In genomic region chr6:151380848-151381205, GRCh38 we compare ENCODE assay signal across 11 cellular contexts. TPM values are rescaled to one million over a fixed set of nuclear protein-coding genes. Genes with fewer than 3 reads are reported as not detected.
DNase-seq lines count a peak whose midpoint lies in the region; ATAC-seq and TF ChIP-seq lines count a peak whose summit lies in the region.
"Had no signal": no experiment of that assay in that cellular context is flagged by ENCODE, and none has a peak within 500 bp of the region (broad histone marks: within the 10 kb centered on the region; RNA-seq: fewer than 3 reads in every experiment).

No MANE protein-coding gene starts in this region.

- no peak for TF ChIP-seq EP300 in gastroesophageal sphincter (IDR thresholded peaks at IDR 0.05)

- no peaks in the 10 kb centered on the region for H3K27me3 Mint-ChIP-seq in activated naive CD8-positive, alpha-beta T cell treated with anti-CD3 and anti-CD28 coated beads, Interleukin-2, amount 10 ng/mL, durations not matched to agents 7 days and 5 days
- H3K27me3 Mint-ChIP-seq in neural crest cell (ENCODE audit: low read depth), result no peaks in the 10 kb centered on the region

- H3K36me3 ChIP-seq in gastroesophageal sphincter, result peaks cover 0 to 6% of the 10 kb centered on the region in 2 donors
- H3K36me3 ChIP-seq: colonic mucosa had no signal

- peaks cover 57% of the 10 kb centered on the region for H3K4me1 Mint-ChIP-seq in activated naive CD8-positive, alpha-beta T cell treated with anti-CD3 and anti-CD28 coated beads, Interleukin-2, amount 10 ng/mL, durations not matched to agents 7 days and 5 days
- H3K4me1 Mint-ChIP-seq in neural crest cell, result peaks cover 43% of the 10 kb centered on the region

- no peaks in the 10 kb centered on the region for H3K27me3 ChIP-seq in gastroesophageal sphincter
- H3K27me3 ChIP-seq: colonic mucosa had no signal

- peak overlapping the region; percentile 39; the same call in 1 of the 2 replicates for H3K4me3 ChIP-seq in GM08714 (ENCODE audit: low read length)
- H3K4me3 ChIP-seq in gastroesophageal sphincter, result no peak overlapping the region
- H3K4me3 ChIP-seq: colonic mucosa had no signal

- ATAC-seq in HG02870 (IDR thresholded peaks at IDR 0.05; ENCODE audit: unreplicated experiment) (peak; percentile 7), gastroesophageal sphincter (no peak)
- peak; percentile 37 for ATAC-seq in activated naive CD8-positive, alpha-beta T cell treated with anti-CD3 and anti-CD28 coated beads, Interleukin-2, amount 10 ng/mL, durations not matched to agents 7 days and 5 days (ENCODE audit: low read depth)

- H3K4me3 Mint-ChIP-seq in activated naive CD8-positive, alpha-beta T cell treated with anti-CD3 and anti-CD28 coated beads, Interleukin-2, amount 10 ng/mL, durations not matched to agents 7 days and 5 days, result peak overlapping the region; percentile 88
- no peak overlapping the region for H3K4me3 Mint-ChIP-seq in neural crest cell

- peak overlapping the region in 1 of 4 donors; percentile 25 for H3K27ac ChIP-seq in gastroesophageal sphincter

- H3K9me3 Mint-ChIP-seq in activated naive CD8-positive, alpha-beta T cell treated with anti-CD3 and anti-CD28 coated beads, Interleukin-2, amount 10 ng/mL, durations not matched to agents 7 days and 5 days, result no peaks in the 10 kb centered on the region
- no peaks in the 10 kb centered on the region for H3K9me3 Mint-ChIP-seq in neural crest cell

- TF ChIP-seq CTCF in neural crest cell (conservative IDR thresholded peaks at IDR 0.05) (no peak), gastroesophageal sphincter (IDR thresholded peaks at IDR 0.05) (no peak)

- peaks cover 0 to 26% (median 0%) of the 10 kb centered on the region in 3 donors for H3K4me1 ChIP-seq in gastroesophageal sphincter
- H3K4me1 ChIP-seq: colonic mucosa had no signal

- POLR2A ChIA-PET in activated naive CD8-positive, alpha-beta T cell treated with anti-CD3 and anti-CD28 coated beads, Interleukin-2, amount 10 ng/mL, durations not matched to agents 7 days and 5 days (lab: Charles Lee), result interaction anchor here (11.9 kb wide), 1 partner anchor 9 kb away, joined by 147 read pairs; the partner anchor contains the start of gene ZBTB2

- 100% methylated on average over 1 of the region's 1 CpG for WGBS in gastroesophageal sphincter (ENCODE audit: low coverage in 1 of 2), 2 donors

- H3K9me3 ChIP-seq in gastroesophageal sphincter, result no peaks in the 10 kb centered on the region
- H3K9me3 ChIP-seq: colonic mucosa had no signal

- no peak for TF ChIP-seq POLR2A in gastroesophageal sphincter (IDR thresholded peaks at IDR 0.05)

- H3K27ac Mint-ChIP-seq in activated naive CD8-positive, alpha-beta T cell treated with anti-CD3 and anti-CD28 coated beads, Interleukin-2, amount 10 ng/mL, durations not matched to agents 7 days and 5 days, result peak overlapping the region; percentile 97
- peak overlapping the region; percentile 51 for H3K27ac Mint-ChIP-seq in neural crest cell (ENCODE audit: unreplicated experiment)

- no peak for DNase-seq in activated naive CD8-positive, alpha-beta T cell treated with anti-CD3 and anti-CD28 coated beads, Interleukin-2, amount 10 ng/mL, durations not matched to agents 7 days and 5 days
- DNase-seq in neural crest cell (ENCODE audit: low read depth, low spot score) (no peak), midbrain (lab: John Stamatoyannopoulos, UW) (no peak), cerebellar cortex (ENCODE audit: low spot score) (no peak)
- DNase-seq in stimulated activated naive CD4-positive, alpha-beta T cell treated with Interleukin-2 at 50 U/mL for 16 hours (lab: John Stamatoyannopoulos, UW), result no peak
- DNase-seq: colonic mucosa, DMS79 treated with DMSO at 0.1 percent for 48 hours, occipital lobe had no signal

- H3K36me3 Mint-ChIP-seq in activated naive CD8-positive, alpha-beta T cell treated with anti-CD3 and anti-CD28 coated beads, Interleukin-2, amount 10 ng/mL, durations not matched to agents 7 days and 5 days, result peaks cover 11% of the 10 kb centered on the region
- H3K36me3 Mint-ChIP-seq in neural crest cell (ENCODE audit: low read depth), result no peaks in the 10 kb centered on the region

RNA-seq across cellular contexts. Expression of gene ZBTB2, which starts 10.5 kb away (rescaled TPM):
- total RNA-seq in activated naive CD8-positive, alpha-beta T cell treated with anti-CD3 and anti-CD28 coated beads, Interleukin-2, amount 10 ng/mL, durations not matched to agents 7 days and 5 days, result 10 to 100 TPM; 28.5 to 28.9 TPM
- total RNA-seq in neural crest cell (17.5 and 17.7 TPM in 2 replicates), gastroesophageal sphincter (10 to 100 TPM; 11.4 to 15.1 (median 12.4) TPM)
